14 cellular contexts compared by ENCODE assay signal in genomic region chr6:167122827-167123657, GRCh38. TPM values are rescaled to one million over a fixed set of nuclear protein-coding genes. Genes with fewer than 3 reads are reported as not detected.
DNase-seq lines count a peak whose midpoint lies in the region; ATAC-seq and TF ChIP-seq lines count a peak whose summit lies in the region.
"Had no signal": no experiment of that assay in that cellular context is flagged by ENCODE, and none has a peak within 500 bp of the region (broad histone marks: within the 10 kb centered on the region; RNA-seq: fewer than 3 reads in every experiment).

Gene CCR6, plus strand, starts transcription at chr6:167123096. Its CDS starts 13,039 bp downstream, at chr6:167136135.

- peaks cover 26% of the 10 kb centered on the region for H3K4me1 ChIP-seq in CD8-positive, alpha-beta T cell (ENCODE audit: insufficient read depth, low read length)
- peaks cover 0 to 12% (median 3%) of the 10 kb centered on the region in 4 donors for H3K4me1 ChIP-seq in right lobe of liver
- no peaks in the 10 kb centered on the region for H3K4me1 ChIP-seq in aorta (ENCODE audit: control insufficient read depth in 1 of 2, insufficient read depth in 2 of 2, low read length in 2 of 2)
- H3K4me1 ChIP-seq: body of pancreas had no signal

- 43% methylated on average over 8 of the region's 8 CpGs for WGBS in right lobe of liver (ENCODE audit: insufficient coverage, low coverage, low lambda C conversion rate, missing lambda C conversion rate)
- WGBS in aorta, 2 donors: 67% methylated on average over 8 of the region's 8 CpGs

- no peaks in the 10 kb centered on the region for H3K9me3 ChIP-seq in CD8-positive, alpha-beta T cell (ENCODE audit: low read length)
- no peaks in the 10 kb centered on the region for H3K9me3 ChIP-seq in right lobe of liver
- H3K9me3 ChIP-seq in aorta (ENCODE audit: control insufficient read depth, low read length): peaks cover 3% of the 10 kb centered on the region
- H3K9me3 ChIP-seq: body of pancreas had no signal

- peaks cover 60% of the 10 kb centered on the region for H3K4me1 Mint-ChIP-seq in CD8-positive, alpha-beta T cell (ENCODE audit: low read depth)

- peak within 1 kb of the TSS; percentile 88 for H3K27ac Mint-ChIP-seq in CD8-positive, alpha-beta T cell

- H3K36me3 Mint-ChIP-seq in CD8-positive, alpha-beta T cell: no peaks in the 10 kb centered on the region

- no peak for ATAC-seq in CD8-positive, alpha-beta T cell
- ATAC-seq in right lobe of liver (peak; percentile 34 to 80 (median 64)), aorta (ENCODE audit: low FRiP score) (no peak)
- ATAC-seq: body of pancreas had no signal

- TF ChIP-seq CTCF in CD8-positive, alpha-beta T cell (IDR thresholded peaks at IDR 0.05): no peak
- TF ChIP-seq CTCF in right lobe of liver (IDR thresholded peaks at IDR 0.05): no peak

- DNase-seq in CD8-positive, alpha-beta T cell: no peak
- DNase-seq in NAMALWA (ENCODE audit: low spot score): peak; percentile 21
- DNase-seq in right lobe of liver: no peak
- no peak for DNase-seq in aorta
- no peak for DNase-seq in NCI-H1092 (lab: John Stamatoyannopoulos, UW)
- no peak for DNase-seq in Kasumi-1 (lab: John Stamatoyannopoulos, UW)
- no peak for DNase-seq in middle frontal gyrus (ENCODE audit: extremely low spot score, low spot score)
- DNase-seq: body of pancreas; C1 segment of cervical spinal cord; NCI-H510A treated with DMSO at 0.1 percent for 48 hours; stimulated activated naive CD4-positive, alpha-beta T cell treated with Interleukin-2 at 50 U/mL for 16 hours had no signal

- CTCF ChIA-PET in CD8-positive, alpha-beta T cell (lab: Charles Lee): interaction anchor here (0.9 to 1.4 kb wide), 4 partner anchors 15 to 133 kb away, joined by 3 to 4 read pairs (median 3); no protein-coding TSS in a partner anchor

- no peak within 1 kb of the TSS for H3K4me3 ChIP-seq in CD8-positive, alpha-beta T cell (ENCODE audit: low read depth, low read length)
- H3K4me3 ChIP-seq in right lobe of liver: no peak within 1 kb of the TSS
- no peak within 1 kb of the TSS for H3K4me3 ChIP-seq in aorta (ENCODE audit: low read length in 2 of 2)
- H3K4me3 ChIP-seq: body of pancreas had no signal

- no peak within 1 kb of the TSS for H3K27ac ChIP-seq in CD8-positive, alpha-beta T cell (ENCODE audit: low read depth, low read length)
- H3K27ac ChIP-seq in right lobe of liver (no peak within 1 kb of the TSS), aorta (ENCODE audit: low read depth in 1 of 2, low read length in 2 of 2) (no peak within 1 kb of the TSS)
- H3K27ac ChIP-seq: body of pancreas, epithelial cell of prostate had no signal

- H3K9me3 Mint-ChIP-seq in CD8-positive, alpha-beta T cell: no peaks in the 10 kb centered on the region

- H3K36me3 ChIP-seq in CD8-positive, alpha-beta T cell (ENCODE audit: insufficient read depth, low read length): no peaks in the 10 kb centered on the region
- H3K36me3 ChIP-seq in right lobe of liver: no peaks in the 10 kb centered on the region
- no peaks in the 10 kb centered on the region for H3K36me3 ChIP-seq in aorta (ENCODE audit: control insufficient read depth in 1 of 2, insufficient read depth in 2 of 2, low read length in 1 of 2)

- H3K27me3 Mint-ChIP-seq in CD8-positive, alpha-beta T cell (ENCODE audit: low read depth): no peaks in the 10 kb centered on the region

- peak within 1 kb of the TSS; percentile 61 for H3K4me3 Mint-ChIP-seq in CD8-positive, alpha-beta T cell

- TF ChIP-seq POLR2A in GM19099 (IDR thresholded peaks at IDR 0.05; ENCODE audit: extremely low read depth, insufficient read length, low read depth) (peak; percentile 62), right lobe of liver (IDR thresholded peaks at IDR 0.05) (no peak)

- POLR2A ChIA-PET in CD8-positive, alpha-beta T cell (lab: Charles Lee): interaction anchor here (1.1 to 1.6 kb wide), 3 partner anchors 13 to 29 kb away, joined by 3 to 6 read pairs (median 3); no protein-coding TSS in a partner anchor

- intact Hi-C loops in CD8-positive, alpha-beta T cell (cut with DNase I, micrococcal nuclease): no loop called here
- intact Hi-C loops in right lobe of liver (cut with DNase I): no loop called here
- intact Hi-C loops in aorta (cut with DNase I): no loop called here

- H3K27me3 ChIP-seq in CD8-positive, alpha-beta T cell (ENCODE audit: insufficient read depth, low read length): no peaks in the 10 kb centered on the region
- H3K27me3 ChIP-seq in right lobe of liver (no peaks in the 10 kb centered on the region), aorta (ENCODE audit: control insufficient read depth in 1 of 2, insufficient read depth in 2 of 2, low read length in 1 of 2) (no peaks in the 10 kb centered on the region)
- H3K27me3 ChIP-seq: body of pancreas had no signal

RNA-seq across cellular contexts. Expression of gene CCR6, which starts in this region (rescaled TPM):
- total RNA-seq in CD8-positive, alpha-beta T cell: 10 to 100 TPM in 1 of 2 experiments, 1 to 10 TPM in 1; 7.6 to 10.3 TPM
- total RNA-seq in right lobe of liver: under 1 TPM in 3 of 6 experiments, not detected in 3; 0.06 to 0.58 (median 0.12) TPM
- total RNA-seq in aorta: under 1 TPM in 1 of 2 donors, not detected in 1; 0.54 TPM
- not detected for polyA plus RNA-seq in aorta
- total RNA-seq: body of pancreas had no signal
- polyA plus RNA-seq: neural cell had no signal

Comparison
In these comparisons a context has a peak if more than half of its experiments do, and no peak if none do; other contexts are left out.
1. RNA of gene CCR6 (total RNA-seq): 7.6 to 10.3 TPM in CD8-positive, alpha-beta T cell; 0.54 TPM in aorta and 0.06 to 0.58 TPM in right lobe of liver; every median in the first group is over 4 times any median in the second.
2. Peak in ATAC-seq in right lobe of liver; RNA of the gene not detected or under 1 TPM.